Comparison of ENCODE assay signal across 1 cellular context in genomic region chr9:120874861-120875565, GRCh38.
TF ChIP-seq lines count a peak whose summit lies in the region.

No MANE protein-coding gene starts in this region.

TF ChIP-seq in HCT116, 20 proteins besides CTCF, POLR2A, EP300 and RAD21 (continued from another document):
- TF ChIP-seq REST (IDR thresholded peaks at IDR 0.05; ENCODE audit: low read depth) = no peak
